8 cellular contexts compared by ENCODE assay signal in the genomic region with DNA sequence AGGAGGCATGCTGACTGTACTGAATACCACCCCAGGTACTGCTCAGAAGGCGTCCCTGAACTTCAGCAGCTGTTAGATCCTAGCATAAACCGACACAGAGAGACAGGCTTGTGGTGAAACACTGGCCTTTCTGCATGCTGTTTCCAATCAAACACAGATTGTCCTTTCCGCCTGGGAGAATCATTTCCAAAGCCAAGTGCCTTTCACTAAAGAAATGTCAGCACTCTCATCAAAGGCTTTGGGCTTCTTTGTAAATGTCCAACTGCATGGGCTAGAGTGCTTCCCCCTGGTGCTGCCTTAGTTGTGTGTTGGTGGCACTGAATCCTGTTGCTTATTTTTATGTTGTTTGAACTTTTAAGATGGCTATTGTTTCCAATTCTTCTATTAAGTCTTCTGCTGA.
"Had no signal": no experiment of that assay in that cellular context is flagged by ENCODE, and none has a peak within 500 bp of the region (broad histone marks: within the 10 kb centered on the region; RNA-seq: fewer than 3 reads in every experiment).

No MANE protein-coding gene starts in this region.

- H3K36me3 Mint-ChIP-seq: IgD-negative memory B cell had no signal

- H3K9me3 ChIP-seq: HAP-1 had no signal

- H3K27ac Mint-ChIP-seq: HFFc6, IgD-negative memory B cell had no signal

- H3K27ac ChIP-seq: HL-60 had no signal

- H3K4me3 ChIP-seq: HAP-1 had no signal

- H3K4me1 ChIP-seq: HAP-1 had no signal

- H3K36me3 ChIP-seq: HAP-1 had no signal

- ATAC-seq: HCT116, HepG2 had no signal

- H3K4me3 Mint-ChIP-seq: HFFc6, IgD-negative memory B cell had no signal

- DNase-seq: GOT3, H7, HFFc6 had no signal

- H3K4me1 Mint-ChIP-seq: IgD-negative memory B cell had no signal
